In genomic region chr4:77600521-77601451, GRCh38 we compare ENCODE assay signal across 9 cellular contexts. TPM values are rescaled to one million over a fixed set of nuclear protein-coding genes. Genes with fewer than 3 reads are reported as not detected.
DNase-seq lines count a peak whose midpoint lies in the region; ATAC-seq and TF ChIP-seq lines count a peak whose summit lies in the region.
"Had no signal": no experiment of that assay in that cellular context is flagged by ENCODE, and none has a peak within 500 bp of the region (broad histone marks: within the 10 kb centered on the region; RNA-seq: fewer than 3 reads in every experiment).

No MANE protein-coding gene starts in this region.

- intact Hi-C loops in thyroid gland (cut with DNase I): no loop called here

- H3K27ac Mint-ChIP-seq in activated naive CD4-positive, alpha-beta T cell treated with anti-CD3 and anti-CD28 coated beads, Interleukin-2, amount 10 ng/mL, durations not matched to agents 7 days and 5 days: no peak overlapping the region

- no peaks in the 10 kb centered on the region for H3K27me3 ChIP-seq in thyroid gland
- H3K27me3 ChIP-seq: BLaER1 had no signal

- CTCF ChIA-PET in activated naive CD4-positive, alpha-beta T cell treated with anti-CD3 and anti-CD28 coated beads, Interleukin-2, amount 10 ng/mL, durations not matched to agents 7 days and 5 days (lab: Charles Lee): interaction anchor here (0.7 to 14.5 kb wide), 41 partner anchors 8 to 361 kb away, joined by 3 to 222 read pairs (median 4); no protein-coding TSS in a partner anchor

- TF ChIP-seq CTCF in thyroid gland (IDR thresholded peaks at IDR 0.05): peak; percentile 38 to 88 (median 64)

- H3K4me1 Mint-ChIP-seq in activated naive CD4-positive, alpha-beta T cell treated with anti-CD3 and anti-CD28 coated beads, Interleukin-2, amount 10 ng/mL, durations not matched to agents 7 days and 5 days: peaks cover 4% of the 10 kb centered on the region

- no peaks in the 10 kb centered on the region for H3K36me3 ChIP-seq in thyroid gland
- H3K36me3 ChIP-seq: BLaER1 had no signal

- DNase-seq in NCI-H1417 (lab: John Stamatoyannopoulos, UW) (peak; percentile 14 to 55 (median 45)), NCI-H1417 treated with DMSO at 0.1 percent for 48 hours (lab: John Stamatoyannopoulos, UW) (no peak), NCI-H1048 (lab: John Stamatoyannopoulos, UW) (peak; percentile 7), iPS-NIHi7 (ENCODE audit: extremely low spot score) (peak; percentile 74), thyroid gland (peak; percentile 22 to 31)
- DNase-seq in activated naive CD4-positive, alpha-beta T cell treated with anti-CD3 and anti-CD28 coated beads, Interleukin-2, amount 10 ng/mL, durations not matched to agents 7 days and 5 days: peak; percentile 53

- no peak overlapping the region for H3K4me3 Mint-ChIP-seq in activated naive CD4-positive, alpha-beta T cell treated with anti-CD3 and anti-CD28 coated beads, Interleukin-2, amount 10 ng/mL, durations not matched to agents 7 days and 5 days

- no peaks in the 10 kb centered on the region for H3K9me3 Mint-ChIP-seq in activated naive CD4-positive, alpha-beta T cell treated with anti-CD3 and anti-CD28 coated beads, Interleukin-2, amount 10 ng/mL, durations not matched to agents 7 days and 5 days

- H3K9me3 ChIP-seq in thyroid gland: no peaks in the 10 kb centered on the region
- H3K9me3 ChIP-seq: BLaER1 had no signal

- H3K4me1 ChIP-seq in thyroid gland: peaks cover 0 to 4% of the 10 kb centered on the region in 2 donors
- H3K4me1 ChIP-seq: BLaER1 had no signal

- peak; percentile 70 for ATAC-seq in GM19351 (IDR thresholded peaks at IDR 0.05; ENCODE audit: unreplicated experiment)
- no peak for ATAC-seq in GM18870 (IDR thresholded peaks at IDR 0.05; ENCODE audit: unreplicated experiment)

- no peak overlapping the region for H3K27ac ChIP-seq in thyroid gland
- H3K27ac ChIP-seq: BLaER1 had no signal

- no peak overlapping the region for H3K4me3 ChIP-seq in thyroid gland (replicated peaks in 1 of 3)
- H3K4me3 ChIP-seq: BLaER1 had no signal

- no peak for TF ChIP-seq POLR2A in thyroid gland (IDR thresholded peaks at IDR 0.05)

- peaks cover 22% of the 10 kb centered on the region for H3K27me3 Mint-ChIP-seq in activated naive CD4-positive, alpha-beta T cell treated with anti-CD3 and anti-CD28 coated beads, Interleukin-2, amount 10 ng/mL, durations not matched to agents 7 days and 5 days

- WGBS in thyroid gland, 2 donors: 36 to 38% methylated on average over 6 of the region's 6 CpGs

- H3K36me3 Mint-ChIP-seq in activated naive CD4-positive, alpha-beta T cell treated with anti-CD3 and anti-CD28 coated beads, Interleukin-2, amount 10 ng/mL, durations not matched to agents 7 days and 5 days: no peaks in the 10 kb centered on the region

RNA-seq across cellular contexts. Expression of gene CXCL13, which starts 4.8 kb away (rescaled TPM):
- total RNA-seq in thyroid gland: 1 to 10 TPM in 1 of 4 donors, not detected in 3; 1.3 TPM
